8 cellular contexts compared by ENCODE assay signal in the genomic region with DNA sequence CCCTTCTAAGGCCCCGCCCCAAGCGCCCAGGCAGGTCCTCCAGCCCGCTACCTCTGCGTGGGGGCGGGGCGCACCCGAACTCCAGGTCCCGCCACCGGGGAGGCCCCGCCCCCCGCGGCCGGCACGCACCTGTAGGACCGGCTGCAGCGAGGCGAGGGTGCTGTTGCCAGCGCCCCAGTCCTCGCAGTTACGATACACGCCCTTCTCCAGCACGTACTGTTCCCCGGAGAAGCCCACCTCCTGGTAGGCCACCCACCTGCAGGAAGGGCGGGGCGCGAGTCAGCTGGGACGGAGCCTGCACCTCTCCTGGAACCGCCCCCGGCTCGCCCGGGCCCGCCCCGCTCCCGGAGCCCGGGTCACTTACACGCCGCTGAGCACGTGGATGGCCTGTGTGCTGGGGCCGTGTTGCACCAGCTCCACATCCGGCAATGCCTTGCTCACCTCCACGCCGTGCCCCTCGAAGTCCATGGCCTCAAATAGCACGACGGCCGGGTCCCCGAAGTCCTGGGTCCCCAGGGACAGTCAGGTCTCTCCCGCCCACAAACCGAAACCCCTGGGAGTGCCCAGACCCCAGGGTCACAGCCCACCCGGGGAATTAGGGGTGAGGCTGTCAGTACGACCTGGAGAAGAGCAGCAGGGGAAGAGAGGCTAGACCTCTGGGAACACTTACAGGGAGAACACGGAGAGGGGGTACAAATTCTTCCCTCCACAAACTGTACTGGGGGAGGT.
DNase-seq lines count a peak whose midpoint lies in the region; ATAC-seq and TF ChIP-seq lines count a peak whose summit lies in the region.

No MANE protein-coding gene starts in this region.

- peak overlapping the region; percentile 87 for H3K4me2 ChIP-seq in DOHH2 (ENCODE audit: low read length)

- H3K4me3 Mint-ChIP-seq in nephron, result peak overlapping the region in 2 of 3 experiments; percentile 66 to 85
- H3K4me3 Mint-ChIP-seq in stimulated activated naive CD8-positive, alpha-beta T cell treated with anti-CD3 and anti-CD28 coated beads, Interleukin-15, amount 100 ng/mL, for 72 hours, result peak overlapping the region; percentile 93 to 94

- no peak overlapping the region for H3K27ac ChIP-seq in DOHH2 (ENCODE audit: low read depth, low read length)
- H3K27ac ChIP-seq in epithelial cell of prostate, result peak overlapping the region; percentile 63

- peaks cover 10% of the 10 kb centered on the region for H3K4me1 Mint-ChIP-seq in nephron
- peaks cover 28% of the 10 kb centered on the region for H3K4me1 Mint-ChIP-seq in stimulated activated naive CD8-positive, alpha-beta T cell treated with anti-CD3 and anti-CD28 coated beads, Interleukin-15, amount 100 ng/mL, for 72 hours

- no peaks in the 10 kb centered on the region for H4K20me1 ChIP-seq in DOHH2 (ENCODE audit: control insufficient read depth, insufficient read depth, low read depth, low read length)

- TF ChIP-seq CTCF in DOHH2 (IDR thresholded peaks at IDR 0.05; ENCODE audit: low read depth, low read length, poor library complexity, severe bottlenecking), result no peak
- TF ChIP-seq CTCF in nephron (IDR thresholded peaks at IDR 0.05; ENCODE audit: unreplicated experiment in 3 of 3), result no peak

- H3K27me3 ChIP-seq in DOHH2 (ENCODE audit: control insufficient read depth, low read length), result peaks cover 21% of the 10 kb centered on the region

- no peaks in the 10 kb centered on the region for H3K9me3 Mint-ChIP-seq in nephron
- H3K9me3 Mint-ChIP-seq in stimulated activated naive CD8-positive, alpha-beta T cell treated with anti-CD3 and anti-CD28 coated beads, Interleukin-15, amount 100 ng/mL, for 72 hours, result no peaks in the 10 kb centered on the region

- no peak overlapping the region for H3K27ac Mint-ChIP-seq in nephron
- H3K27ac Mint-ChIP-seq in stimulated activated naive CD8-positive, alpha-beta T cell treated with anti-CD3 and anti-CD28 coated beads, Interleukin-15, amount 100 ng/mL, for 72 hours, result peak overlapping the region in 1 of 2 donors; percentile 82

- peaks cover 21% of the 10 kb centered on the region for H3K4me1 ChIP-seq in DOHH2 (ENCODE audit: control insufficient read depth, low read length)

- no peaks in the 10 kb centered on the region for H3K36me3 ChIP-seq in DOHH2 (ENCODE audit: control insufficient read depth, low read length)

- H3K79me2 ChIP-seq in DOHH2 (ENCODE audit: control insufficient read depth, low read length), result no peaks in the 10 kb centered on the region

- H3K9me3 ChIP-seq in DOHH2 (ENCODE audit: control insufficient read depth, insufficient read depth, low read length), result no peaks in the 10 kb centered on the region

- H3F3A ChIP-seq in DOHH2 (ENCODE audit: control insufficient read depth, insufficient read depth), result peaks cover 7% of the 10 kb centered on the region; the same call in 1 of the 2 replicates

- H3K9me2 ChIP-seq in DOHH2 (replicated peaks; ENCODE audit: control insufficient read depth, low read length), result no peaks in the 10 kb centered on the region

- DNase-seq in NCI-H526 (lab: John Stamatoyannopoulos, UW) (peak; percentile 66 to 90), epithelial cell of prostate (ENCODE audit: low read depth, low spot score) (no peak)
- peak; percentile 50 for DNase-seq in activated CD8-positive, alpha-beta memory T cell treated with anti-CD3 and anti-CD28 coated beads, Interleukin-2, amount 50 U/mL, for 1 hour (ENCODE audit: extremely low read depth)
- peak; percentile 68 to 69 for DNase-seq in stimulated activated naive CD8-positive, alpha-beta T cell treated with anti-CD3 and anti-CD28 coated beads, Interleukin-15, amount 100 ng/mL, for 72 hours

- ATAC-seq in HG02970 (IDR thresholded peaks at IDR 0.05; ENCODE audit: low FRiP score, unreplicated experiment) (peak; percentile 66), HG02840 (IDR thresholded peaks at IDR 0.05; ENCODE audit: low FRiP score, unreplicated experiment) (no peak)
- peak; percentile 89 for ATAC-seq in stimulated activated naive CD8-positive, alpha-beta T cell treated with anti-CD3 and anti-CD28 coated beads, Interleukin-15, amount 100 ng/mL, for 72 hours

- H3K4me3 ChIP-seq in DOHH2 (ENCODE audit: low read length), result peak overlapping the region; percentile 81

- H3K27me3 Mint-ChIP-seq in nephron (ENCODE audit: low read depth), result peaks cover 51% of the 10 kb centered on the region
- H3K27me3 Mint-ChIP-seq in stimulated activated naive CD8-positive, alpha-beta T cell treated with anti-CD3 and anti-CD28 coated beads, Interleukin-15, amount 100 ng/mL, for 72 hours, result peaks cover 6% of the 10 kb centered on the region

- H3K36me3 Mint-ChIP-seq in nephron (ENCODE audit: low read depth), result no peaks in the 10 kb centered on the region
